Comparison of ENCODE assay signal across 34 cellular contexts in the genomic region with DNA sequence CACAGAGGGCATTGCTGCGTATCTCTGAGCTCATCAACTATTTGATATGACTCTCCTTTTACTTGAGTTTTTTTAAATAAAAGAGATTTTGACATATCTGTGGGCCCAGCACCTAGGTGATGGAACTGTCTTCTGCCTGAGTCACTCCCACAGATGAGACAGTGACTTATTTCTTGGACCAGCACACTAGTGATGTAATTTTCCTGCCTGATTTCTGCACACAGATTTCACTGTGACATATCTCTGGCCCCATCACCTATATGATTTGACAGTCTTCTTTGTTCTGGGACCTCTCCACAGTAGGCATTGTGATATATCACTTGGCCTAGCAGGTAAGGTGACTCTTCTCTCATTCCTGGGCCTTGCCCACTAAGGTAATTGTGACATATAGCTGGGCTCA.
"Had no signal": no experiment of that assay in that cellular context is flagged by ENCODE, and none has a peak within 500 bp of the region (broad histone marks: within the 10 kb centered on the region; RNA-seq: fewer than 3 reads in every experiment).

No MANE protein-coding gene starts in this region.

- H3K4me3 ChIP-seq: MG63 had no signal

- H3K27ac ChIP-seq: KMS-11 had no signal

- H3K36me3 ChIP-seq: MG63 had no signal

- H3K27me3 ChIP-seq: MG63 had no signal

- H3K4me2 ChIP-seq: KMS-11 had no signal

- H3K9me3 ChIP-seq: MG63 had no signal

- H3K9ac ChIP-seq: KMS-11 had no signal

- DNase-seq: Karpas-422, Kasumi-1, KG1, MG63, MM.1S, MV-4-11, NCI-H1048, NCI-H1092, NCI-H1092 treated with DMSO at 0.1 percent for 48 hours, NCI-H1105, NCI-H1105 treated with DMSO at 0.1 percent for 48 hours, NCI-H1417, NCI-H1417 treated with DMSO at 0.1 percent for 48 hours, NCI-H1436, NCI-H1436 treated with DMSO at 0.1 percent for 48 hours, NCI-H146, NCI-H1694, NCI-H1694 treated with DMSO at 0.1 percent for 48 hours, NCI-H187, NCI-H187 treated with DMSO at 0.1 percent for 48 hours, NCI-H1930, NCI-H2029, NCI-H2029 treated with DMSO at 0.1 percent for 48 hours, NCI-H2081, NCI-H2081 treated with DMSO at 0.1 percent for 48 hours, NCI-H2107, NCI-H2171, NCI-H2171 treated with DMSO at 0.1 percent for 48 hours, NCI-H2227 treated with DMSO at 0.1 percent for 48 hours, NCI-H226, NCI-H345, NCI-H446, NCI-H446 treated with DMSO at 0.1 percent for 48 hours had no signal
